8 cellular contexts compared by ENCODE assay signal in the genomic region with DNA sequence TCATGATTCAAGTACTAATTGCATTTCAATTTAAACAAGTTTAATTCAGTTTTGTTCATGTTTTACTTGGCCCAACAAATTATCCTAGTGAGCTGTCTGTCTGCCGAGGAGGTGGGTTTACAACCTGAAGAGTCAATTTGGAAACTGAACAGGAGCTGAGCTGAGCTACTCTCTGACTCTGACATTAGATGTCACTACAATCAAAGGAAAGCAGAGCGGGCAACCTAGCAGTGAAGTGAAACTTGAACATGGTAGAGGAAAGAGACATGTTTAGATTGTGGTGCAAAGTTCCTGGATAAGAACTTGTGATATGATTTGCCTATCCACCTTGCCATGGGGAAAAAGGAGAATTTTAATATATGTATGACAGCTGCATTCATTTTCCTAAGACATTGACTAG. TPM values are rescaled to one million over a fixed set of nuclear protein-coding genes. Genes with fewer than 3 reads are reported as not detected.
DNase-seq lines count a peak whose midpoint lies in the region; TF ChIP-seq lines count a peak whose summit lies in the region.

No MANE protein-coding gene starts in this region.

- H3K36me3 ChIP-seq in GM23248 (ENCODE audit: low read depth) (no peaks in the 10 kb centered on the region), ascending aorta (no peaks in the 10 kb centered on the region), transverse colon (no peaks in the 10 kb centered on the region)

- H3K4me1 ChIP-seq in GM23248 (ENCODE audit: insufficient read depth) (no peaks in the 10 kb centered on the region), ascending aorta (no peaks in the 10 kb centered on the region), transverse colon (peaks cover 0 to 14% (median 8%) of the 10 kb centered on the region in 4 donors)

- intact Hi-C loops in ascending aorta (cut with DNase I) = loop anchor here (10.0 kb wide), 1 partner anchor 63 kb away; no protein-coding TSS in a partner anchor
- intact Hi-C loops in transverse colon (cut with DNase I; ENCODE audit: low total_unique reads) = no loop called here

- H3K9me3 ChIP-seq in GM23248 (ENCODE audit: low read depth) (no peaks in the 10 kb centered on the region), ascending aorta (no peaks in the 10 kb centered on the region), transverse colon (no peaks in the 10 kb centered on the region)

- in situ Hi-C loops in GM23248 (cut with MboI) = no loop called here
- in situ Hi-C loops in transverse colon (cut with MboI; ENCODE audit: low pct_ligation_motif_present in 1 of 4, low pct_unique_long_range_greater_than_20kb in 1 of 4, low sequenced_read_pairs in 3 of 4) = no loop called here

- H3F3A ChIP-seq in GM23248 (ENCODE audit: insufficient read depth) = no peaks in the 10 kb centered on the region

- TF ChIP-seq CTCF in ascending aorta (IDR thresholded peaks at IDR 0.05) (peak; percentile 31 to 45 (median 37)), transverse colon (IDR thresholded peaks at IDR 0.05) (peak; percentile 34 to 62 (median 43))

- H2AFZ ChIP-seq in GM23248 = no peak overlapping the region

- no peak overlapping the region for H3K4me2 ChIP-seq in GM23248 (ENCODE audit: unreplicated experiment)

- no peaks in the 10 kb centered on the region for H4K20me1 ChIP-seq in GM23248 (ENCODE audit: insufficient read depth)

- no peaks in the 10 kb centered on the region for H3K9me2 ChIP-seq in GM23248 (ENCODE audit: insufficient read depth)

- TF ChIP-seq POLR2A in transverse colon (IDR thresholded peaks at IDR 0.05) = no peak

- H3K9ac ChIP-seq in GM23248 = no peak overlapping the region

- no peaks in the 10 kb centered on the region for H3K27me3 ChIP-seq in GM23248 (replicated peaks; ENCODE audit: insufficient read depth)
- no peaks in the 10 kb centered on the region for H3K27me3 ChIP-seq in ascending aorta
- H3K27me3 ChIP-seq in transverse colon = no peaks in the 10 kb centered on the region

- 4 to 12% methylated on average over 2 of the region's 2 CpGs for WGBS in GM23248 (ENCODE audit: low coverage in 1 of 2, low lambda C conversion rate in 2 of 2, missing lambda C conversion rate in 2 of 2), 2 experiments
- 16 to 35% methylated on average over 2 of the region's 2 CpGs for WGBS in transverse colon (ENCODE audit: low coverage in 1 of 2), 2 donors

- H3K27ac ChIP-seq in GM23248 = no peak overlapping the region
- no peak overlapping the region for H3K27ac ChIP-seq in ascending aorta
- no peak overlapping the region for H3K27ac ChIP-seq in transverse colon

- H3K79me2 ChIP-seq in GM23248 (ENCODE audit: insufficient read depth) = no peaks in the 10 kb centered on the region

- H3K4me3 ChIP-seq in GM23248 = no peak overlapping the region
- H3K4me3 ChIP-seq in ascending aorta = no peak overlapping the region
- no peak overlapping the region for H3K4me3 ChIP-seq in transverse colon

- DNase-seq in NCI-H2171 treated with DMSO at 0.1 percent for 48 hours (lab: John Stamatoyannopoulos, UW) (peak; percentile 26), NCI-H2171 (lab: John Stamatoyannopoulos, UW) (no peak), GM23248 (peak; percentile 66), NCI-H128 (lab: John Stamatoyannopoulos, UW; ENCODE audit: unreplicated experiment) (peak; percentile 3), ascending aorta (ENCODE audit: low spot score in 2 of 2) (no peak), iris pigment epithelial cell (ENCODE audit: low read depth) (peak; percentile 72), transverse colon (peak; percentile 23)
- DNase-seq in stimulated activated CD4-positive, alpha-beta T cell treated with anti-CD3 and anti-CD28 coated beads, Interleukin-15, amount 100 ng/mL, for 24 hours = no peak

- TF ChIP-seq EP300 in transverse colon (IDR thresholded peaks at IDR 0.05; ENCODE audit: low read depth) = no peak

RNA-seq across cellular contexts. Expression of gene AGR3, which starts 9.6 kb away (rescaled TPM):
- total RNA-seq in GM23248 (2014; rRNA removed; shearing (Covaris generic)) = not detected in 2 replicates
- not detected in 2 replicates for polyA plus RNA-seq in GM23248 (2016; fragmentation: Nextera tagmentation; extraction: Ambion mirVana)
- total RNA-seq in ascending aorta (not detected), transverse colon (100 to 1,000 TPM in 3 of 4 donors, 10 to 100 TPM in 1; 65.1 to 216 (median 126) TPM)

Comparison
In these comparisons a context has a peak if more than half of its experiments do, and no peak if none do; other contexts are left out.
1. DNase-seq: peak in NCI-H2171 treated with DMSO at 0.1 percent for 48 hours (single experiment), GM23248 (single experiment), NCI-H128 (single experiment), iris pigment epithelial cell (single experiment) and transverse colon (single experiment); none in NCI-H2171 (single experiment), ascending aorta (0 of 2) and stimulated activated CD4-positive, alpha-beta T cell treated with anti-CD3 and anti-CD28 coated beads, Interleukin-15, amount 100 ng/mL, for 24 hours (single experiment).
2. RNA of gene AGR3, which starts 9.6 kb away (total RNA-seq): 65.1 to 216 TPM in transverse colon; not detected in GM23248 and not detected in ascending aorta (single experiment); every median in the first group is over 10 times any median in the second.